ENCODE assay signal across 12 cellular contexts in genomic region chrX:1332433-1332832, GRCh38. TPM values are rescaled to one million over a fixed set of nuclear protein-coding genes. Genes with fewer than 3 reads are reported as not detected.
DNase-seq lines count a peak whose midpoint lies in the region; ATAC-seq and TF ChIP-seq lines count a peak whose summit lies in the region.
"Not testable (repeated sequence)": the region's sequence is repeated elsewhere in the genome, so short reads cannot be mapped to it uniquely, and the experiment has no call there.
"Had no signal": no experiment of that assay in that cellular context is flagged by ENCODE, and none has a peak within 500 bp of the region (broad histone marks: within the 10 kb centered on the region; RNA-seq: fewer than 3 reads in every experiment).

No MANE protein-coding gene starts in this region.

- H4K20me1 ChIP-seq in BLaER1 = not testable (repeated sequence)

- peaks cover 0 to 11% (median 5%) of the 10 kb centered on the region in 7 donors for H3K9me3 Mint-ChIP-seq in CD14-positive monocyte
- peaks cover 12% of the 10 kb centered on the region for H3K9me3 Mint-ChIP-seq in T-helper 2 cell treated with Interferon-gamma antibody and Interleukin-4, amounts not matched to agents 5 μg/mL and 100 μg/mL, for 36 hours
- peaks cover 13% of the 10 kb centered on the region for H3K9me3 Mint-ChIP-seq in activated CD4-positive, alpha-beta memory T cell treated with anti-CD3 and anti-CD28 coated beads, Interleukin-2, amount 10 ng/mL, durations not matched to agents 7 days and 5 days
- H3K9me3 Mint-ChIP-seq in dendritic cell treated with granulocyte-macrophage colony-stimulating factor and Interleukin-4, amounts not matched to agents 40 ng/mL and 50 ng/mL, for 4 days = not testable (repeated sequence)

- H3K9me3 ChIP-seq in BLaER1; HEK293 (ENCODE audit: control insufficient read depth, insufficient read depth, low read depth, low read length); neutrophil: not testable (repeated sequence)

- H3K27me3 Mint-ChIP-seq in CD14-positive monocyte (ENCODE audit: low read depth in 3 of 3) = peaks cover 7 to 21% (median 8%) of the 10 kb centered on the region in 3 donors
- not testable (repeated sequence) for H3K27me3 Mint-ChIP-seq in T-helper 2 cell treated with Interferon-gamma antibody and Interleukin-4, amounts not matched to agents 5 μg/mL and 100 μg/mL, for 36 hours (ENCODE audit: low read depth); activated CD4-positive, alpha-beta memory T cell treated with anti-CD3 and anti-CD28 coated beads, Interleukin-2, amount 10 ng/mL, durations not matched to agents 7 days and 5 days; dendritic cell treated with granulocyte-macrophage colony-stimulating factor and Interleukin-4, amounts not matched to agents 40 ng/mL and 50 ng/mL, for 4 days

- peaks cover 96% of the 10 kb centered on the region for H3K4me1 ChIP-seq in BLaER1
- H3K4me1 ChIP-seq in HEK293 (ENCODE audit: control insufficient read depth, insufficient read depth, low read length) = not testable (repeated sequence)
- H3K4me1 ChIP-seq in neutrophil (ENCODE audit: control insufficient read depth in 1 of 2, insufficient read depth in 1 of 2, low read depth in 1 of 2, low read length in 1 of 2) = peaks cover 49 to 60% of the 10 kb centered on the region in 2 experiments

- H3K4me3 ChIP-seq in BLaER1; HEK293 (ENCODE audit: low read depth, low read length); neutrophil (ENCODE audit: low read depth in 1 of 2, low read length in 1 of 2): not testable (repeated sequence)

- H3K27ac Mint-ChIP-seq in CD14-positive monocyte = peak overlapping the region; percentile 87 to 100 (median 97)
- peak overlapping the region; percentile 26 for H3K27ac Mint-ChIP-seq in T-helper 2 cell treated with Interferon-gamma antibody and Interleukin-4, amounts not matched to agents 5 μg/mL and 100 μg/mL, for 36 hours
- H3K27ac Mint-ChIP-seq in activated CD4-positive, alpha-beta memory T cell treated with anti-CD3 and anti-CD28 coated beads, Interleukin-2, amount 10 ng/mL, durations not matched to agents 7 days and 5 days = peak overlapping the region; percentile 45
- peak overlapping the region; percentile 96 for H3K27ac Mint-ChIP-seq in dendritic cell treated with granulocyte-macrophage colony-stimulating factor and Interleukin-4, amounts not matched to agents 40 ng/mL and 50 ng/mL, for 4 days

- H3K27ac ChIP-seq in BLaER1 (0 out of 2 replicates have a peak overlapping the region, but pooled peaks have one; percentile 19), neutrophil (peak overlapping the region; percentile 83)
- not testable (repeated sequence) for H3K27ac ChIP-seq in HEK293 (ENCODE audit: extremely low read depth, low read depth, low read length)

- peaks cover 55% of the 10 kb centered on the region for H3K4me1 Mint-ChIP-seq in CD14-positive monocyte
- peaks cover 27% of the 10 kb centered on the region for H3K4me1 Mint-ChIP-seq in T-helper 2 cell treated with Interferon-gamma antibody and Interleukin-4, amounts not matched to agents 5 μg/mL and 100 μg/mL, for 36 hours (ENCODE audit: low read depth)
- H3K4me1 Mint-ChIP-seq in activated CD4-positive, alpha-beta memory T cell treated with anti-CD3 and anti-CD28 coated beads, Interleukin-2, amount 10 ng/mL, durations not matched to agents 7 days and 5 days = peaks cover 43% of the 10 kb centered on the region
- peaks cover 64% of the 10 kb centered on the region for H3K4me1 Mint-ChIP-seq in dendritic cell treated with granulocyte-macrophage colony-stimulating factor and Interleukin-4, amounts not matched to agents 40 ng/mL and 50 ng/mL, for 4 days (ENCODE audit: low read depth)

- H3K4me3 Mint-ChIP-seq in CD14-positive monocyte; T-helper 2 cell treated with Interferon-gamma antibody and Interleukin-4, amounts not matched to agents 5 μg/mL and 100 μg/mL, for 36 hours; activated CD4-positive, alpha-beta memory T cell treated with anti-CD3 and anti-CD28 coated beads, Interleukin-2, amount 10 ng/mL, durations not matched to agents 7 days and 5 days; dendritic cell treated with granulocyte-macrophage colony-stimulating factor and Interleukin-4, amounts not matched to agents 40 ng/mL and 50 ng/mL, for 4 days: not testable (repeated sequence)

- H3K36me3 Mint-ChIP-seq in CD14-positive monocyte; dendritic cell treated with granulocyte-macrophage colony-stimulating factor and Interleukin-4, amounts not matched to agents 40 ng/mL and 50 ng/mL, for 4 days (ENCODE audit: low read depth): not testable (repeated sequence)
- peaks cover 15% of the 10 kb centered on the region for H3K36me3 Mint-ChIP-seq in T-helper 2 cell treated with Interferon-gamma antibody and Interleukin-4, amounts not matched to agents 5 μg/mL and 100 μg/mL, for 36 hours (ENCODE audit: low read depth)
- H3K36me3 Mint-ChIP-seq in activated CD4-positive, alpha-beta memory T cell treated with anti-CD3 and anti-CD28 coated beads, Interleukin-2, amount 10 ng/mL, durations not matched to agents 7 days and 5 days (ENCODE audit: low read depth) = peaks cover 24% of the 10 kb centered on the region

- H3K4me2 ChIP-seq in BLaER1 = 0 out of 2 replicates have a peak overlapping the region, but pooled peaks have one; percentile 48

- POLR2A ChIA-PET in HEK293 (lab: Yijun Ruan, JAX); activated CD4-positive, alpha-beta memory T cell treated with anti-CD3 and anti-CD28 coated beads, Interleukin-2, amount 10 ng/mL, durations not matched to agents 7 days and 5 days (lab: Charles Lee): not testable (repeated sequence)

- ATAC-seq in Right ventricle myocardium inferior = not testable (repeated sequence)

- not testable (repeated sequence) for H3K36me3 ChIP-seq in BLaER1; HEK293 (ENCODE audit: control insufficient read depth in 2 of 2, insufficient read depth in 1 of 2, low read length in 2 of 2); neutrophil

- not testable (repeated sequence) for TF ChIP-seq CTCF in CD14-positive monocyte (IDR thresholded peaks at IDR 0.05); HEK293 (tag by site-specific recombination; IDR thresholded peaks at IDR 0.05); neutrophil (IDR thresholded peaks at IDR 0.05)

- CTCF ChIA-PET in HEK293 (lab: Yijun Ruan, JAX); activated CD4-positive, alpha-beta memory T cell treated with anti-CD3 and anti-CD28 coated beads, Interleukin-2, amount 10 ng/mL, durations not matched to agents 7 days and 5 days (lab: Charles Lee): not testable (repeated sequence)

- intact Hi-C loops in CD14-positive monocyte (cut with micrococcal nuclease) (loop anchor here in 1 of 2 donors (10.0 kb wide), 1 partner anchor 172 kb away; no protein-coding TSS in a partner anchor), Right ventricle myocardium inferior (cut with DNase I) (loop anchor here (2.0 kb wide), 1 partner anchor 60 kb away; the partner anchor contains the start of gene SLC25A6)
- intact Hi-C loops in dendritic cell treated with granulocyte-macrophage colony-stimulating factor and Interleukin-4, amounts not matched to agents 40 ng/mL and 50 ng/mL, for 4 days (cut with micrococcal nuclease) = loop anchor here (5.0 kb wide), 1 partner anchor 60 kb away; the partner anchor contains the start of gene SLC25A6

- H3K9ac ChIP-seq in BLaER1 = not testable (repeated sequence)

- not testable (repeated sequence) for DNase-seq in CD14-positive monocyte (ENCODE audit: low spot score); T-helper 2 cell treated with Interferon-gamma antibody and Interleukin-4, amounts not matched to agents 5 μg/mL and 100 μg/mL, for 36 hours (ENCODE audit: low spot score); activated CD4-positive, alpha-beta memory T cell treated with anti-CD3 and anti-CD28 coated beads, Interleukin-2, amount 10 ng/mL, durations not matched to agents 7 days and 5 days
- DNase-seq in Right ventricle myocardium inferior (ENCODE audit: missing footprints) = peak; percentile 67

- H3K27me3 ChIP-seq in BLaER1, neutrophil: not testable (repeated sequence)

TF ChIP-seq in HEK293, 187 proteins besides CTCF, POLR2A, EP300 and RAD21:
- TF ChIP-seq ZNF146 (tag by site-specific recombination; IDR thresholded peaks at IDR 0.05) = peak; percentile 97

RNA-seq across cellular contexts. Expression of gene IL3RA, which starts 4.2 kb away (rescaled TPM):
- 10 to 100 TPM in 1 of 2 donors, 1 to 10 TPM in 1; 4.4 to 12.0 TPM for polyA plus RNA-seq in CD14-positive monocyte
- total RNA-seq in activated CD4-positive, alpha-beta memory T cell treated with anti-CD3 and anti-CD28 coated beads, Interleukin-2, amount 10 ng/mL, durations not matched to agents 7 days and 5 days = 10 to 100 TPM; 35.2 to 35.4 TPM
- 8.1 TPM for total RNA-seq in Right ventricle myocardium inferior
- total RNA-seq: A172, Daoy, G401 had no signal
- polyA plus RNA-seq: CD8-positive, alpha-beta memory T cell had no signal

RNA-seq across cellular contexts. Expression of gene SLC25A6, which starts 59.5 kb away (rescaled TPM):
- polyA plus RNA-seq in CD14-positive monocyte = 100 to 1,000 TPM; 442 to 449 TPM
- 100 to 1,000 TPM; 249 to 255 TPM for total RNA-seq in activated CD4-positive, alpha-beta memory T cell treated with anti-CD3 and anti-CD28 coated beads, Interleukin-2, amount 10 ng/mL, durations not matched to agents 7 days and 5 days
- total RNA-seq in Right ventricle myocardium inferior = 145 TPM

Comparison
In these comparisons a context has a peak if more than half of its experiments do, and no peak if none do; other contexts are left out.
1. H3K27ac Mint-ChIP-seq: peak in every context shown above with its lines; median percentile 97 in CD14-positive monocyte; 96 in dendritic cell treated with granulocyte-macrophage colony-stimulating factor and Interleukin-4, amounts not matched to agents 40 ng/mL and 50 ng/mL, for 4 days; 45 in activated CD4-positive, alpha-beta memory T cell treated with anti-CD3 and anti-CD28 coated beads, Interleukin-2, amount 10 ng/mL, durations not matched to agents 7 days and 5 days; 26 in T-helper 2 cell treated with Interferon-gamma antibody and Interleukin-4, amounts not matched to agents 5 μg/mL and 100 μg/mL, for 36 hours.